ENCODE assay signal across 11 cellular contexts in the genomic region with DNA sequence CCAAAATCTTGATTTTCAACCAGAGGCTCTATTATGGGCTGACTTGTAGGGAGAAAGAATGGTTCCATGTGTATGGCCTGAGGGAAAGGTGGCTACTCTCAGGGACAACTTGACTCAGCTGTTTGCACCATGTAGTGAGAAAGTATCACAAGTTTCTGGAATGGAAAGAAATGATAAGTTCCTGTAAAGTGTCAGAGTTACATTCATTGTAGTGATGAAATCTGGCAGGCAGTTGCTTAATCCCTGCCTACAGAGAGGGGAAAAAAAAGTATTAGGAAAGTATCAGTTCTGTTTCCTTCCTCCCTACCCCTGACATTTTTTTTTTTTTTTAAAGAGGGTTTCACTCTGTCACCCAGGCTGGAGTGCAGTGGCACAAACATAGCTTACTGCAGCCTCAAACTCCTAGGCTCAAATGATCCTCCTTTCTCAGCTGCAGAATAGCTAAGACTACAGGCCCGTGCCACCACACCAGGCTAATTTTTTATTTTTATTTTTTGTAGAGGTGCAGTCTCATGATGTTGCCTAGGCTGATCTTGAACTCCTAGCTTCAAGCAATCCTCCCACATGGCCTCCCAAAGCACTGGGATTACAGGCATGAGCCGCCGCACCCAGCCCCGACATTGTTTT. TPM values are rescaled to one million over a fixed set of nuclear protein-coding genes. Genes with fewer than 3 reads are reported as not detected.
DNase-seq lines count a peak whose midpoint lies in the region; ATAC-seq and TF ChIP-seq lines count a peak whose summit lies in the region.
"Had no signal": no experiment of that assay in that cellular context is flagged by ENCODE, and none has a peak within 500 bp of the region (broad histone marks: within the 10 kb centered on the region; RNA-seq: fewer than 3 reads in every experiment).

No MANE protein-coding gene starts in this region.

- no peak overlapping the region for H2BK12ac ChIP-seq in H9 (ENCODE audit: insufficient read length, low read depth, low read length)

- DNase-seq in AG08396 (ENCODE audit: low spot score) = peak; percentile 14
- peak; percentile 81 for DNase-seq in Kasumi-1 (lab: John Stamatoyannopoulos, UW)
- no peak for DNase-seq in activated naive CD8-positive, alpha-beta T cell treated with anti-CD3 and anti-CD28 coated beads, Interleukin-2, amount 50 U/mL, for 24 hours
- DNase-seq in right lobe of liver = no peak
- DNase-seq in middle frontal gyrus (ENCODE audit: extremely low spot score, low spot score) = no peak
- DNase-seq in H9 = no peak
- DNase-seq in ovary = no peak
- no peak for DNase-seq in anterior cingulate cortex (lab: John Stamatoyannopoulos, UW)
- DNase-seq: activated effector memory CD4-positive, alpha-beta T cell treated with Interleukin-2 at 50 U/mL for 16 hours; T-helper 2 cell had no signal

- 82% methylated on average over 4 of the region's 4 CpGs for WGBS in right lobe of liver (ENCODE audit: insufficient coverage, low coverage, low lambda C conversion rate, missing lambda C conversion rate)
- no CpG with 5 or more reads among the region's 4 CpGs for WGBS in H9 (ENCODE audit: extremely low coverage, insufficient read length, low lambda C conversion rate)
- 94 to 97% (median 94%) methylated on average over 4 of the region's 4 CpGs for WGBS in ovary, 3 donors

- H2BK15ac ChIP-seq in H9 (ENCODE audit: low read depth, low read length) = no peak overlapping the region

- ATAC-seq in activated naive CD8-positive, alpha-beta T cell treated with anti-CD3 and anti-CD28 coated beads, Interleukin-2, amount 50 U/mL, for 24 hours = peak; percentile 63
- peak; percentile 24 to 61 (median 44) for ATAC-seq in right lobe of liver
- ATAC-seq: foreskin keratinocyte had no signal

- TF ChIP-seq CTCF in right lobe of liver (IDR thresholded peaks at IDR 0.05) (no peak), H9 (conservative IDR thresholded peaks at IDR 0.05) (no peak), ovary (IDR thresholded peaks at IDR 0.05) (no peak)

- peaks cover 57% of the 10 kb centered on the region for H3K4me1 Mint-ChIP-seq in activated naive CD8-positive, alpha-beta T cell treated with anti-CD3 and anti-CD28 coated beads, Interleukin-2, amount 50 U/mL, for 24 hours
- H3K4me1 Mint-ChIP-seq in H9 = peaks cover 6 to 12% of the 10 kb centered on the region in 2 experiments

- intact Hi-C loops in right lobe of liver (cut with DNase I) (no loop called here), ovary (cut with DNase I) (loop anchor here in 3 of 4 donors (10.0 kb wide), 2 partner anchors 185 to 655 kb away; a partner anchor contains a TSS)

- H2BK20ac ChIP-seq in H9 (ENCODE audit: low read depth, low read length, poor library complexity, severe bottlenecking) = no peak overlapping the region

- H3K9me3 ChIP-seq in right lobe of liver = no peaks in the 10 kb centered on the region
- no peaks in the 10 kb centered on the region for H3K9me3 ChIP-seq in H9 (ENCODE audit: control insufficient read depth, low read depth, low read length)
- H3K9me3 ChIP-seq in ovary = no peaks in the 10 kb centered on the region

- no peak overlapping the region for H3K14ac ChIP-seq in H9 (ENCODE audit: insufficient read depth, low read length)

- no peak overlapping the region for H3T11ph ChIP-seq in H9 (ENCODE audit: low read length)

- no peak overlapping the region for H4K8ac ChIP-seq in H9 (replicated peaks; ENCODE audit: insufficient read length, low read depth, low read length)

- peaks cover 3% of the 10 kb centered on the region for H3K36me3 Mint-ChIP-seq in activated naive CD8-positive, alpha-beta T cell treated with anti-CD3 and anti-CD28 coated beads, Interleukin-2, amount 50 U/mL, for 24 hours (ENCODE audit: low read depth)
- peaks cover 0 to 4% (median 3%) of the 10 kb centered on the region in 3 experiments; a peak in 3 of 7 replicates for H3K36me3 Mint-ChIP-seq in H9 (ENCODE audit: insufficient read depth in 1 of 3, low read depth in 3 of 3)

- H3K23me2 ChIP-seq in H9 (ENCODE audit: insufficient read length, low read depth, low read length, poor library complexity, severe bottlenecking) = peaks cover 5% of the 10 kb centered on the region

- no peaks in the 10 kb centered on the region for H3K79me2 ChIP-seq in H9 (ENCODE audit: insufficient read depth, low read length)

- H3K4me1 ChIP-seq in right lobe of liver (peaks cover 0 to 14% (median 0%) of the 10 kb centered on the region in 4 donors), H9 (ENCODE audit: insufficient read depth, low read length) (no peaks in the 10 kb centered on the region), ovary (ENCODE audit: insufficient read depth) (no peaks in the 10 kb centered on the region)

- H3K4ac ChIP-seq in H9 (ENCODE audit: low read depth, low read length) = no peak overlapping the region

- H3K79me1 ChIP-seq in H9 (ENCODE audit: insufficient read depth, low read depth, low read length, poor library complexity, severe bottlenecking) = no peaks in the 10 kb centered on the region

- no peak for TF ChIP-seq EP300 in ovary (IDR thresholded peaks at IDR 0.05)

- TF ChIP-seq POLR2A in right lobe of liver (IDR thresholded peaks at IDR 0.05) = peak; percentile 68
- no peak for TF ChIP-seq POLR2A in ovary (IDR thresholded peaks at IDR 0.05)

- no peak overlapping the region for H2AFZ ChIP-seq in H9 (ENCODE audit: low read length)

- no peaks in the 10 kb centered on the region for H4K20me1 ChIP-seq in H9 (ENCODE audit: control insufficient read depth, insufficient read depth, insufficient read length)

- H3K27me3 ChIP-seq in right lobe of liver = no peaks in the 10 kb centered on the region
- H3K27me3 ChIP-seq in H9 (ENCODE audit: insufficient read depth, low read length) = no peaks in the 10 kb centered on the region
- no peaks in the 10 kb centered on the region for H3K27me3 ChIP-seq in ovary
- H3K27me3 ChIP-seq: foreskin keratinocyte had no signal

- H3K27ac Mint-ChIP-seq in activated naive CD8-positive, alpha-beta T cell treated with anti-CD3 and anti-CD28 coated beads, Interleukin-2, amount 50 U/mL, for 24 hours = peak overlapping the region; percentile 83
- peak overlapping the region in 1 of 3 experiments; percentile 28; a peak in 1 of 7 replicates for H3K27ac Mint-ChIP-seq in H9

- H3K56ac ChIP-seq in H9 (ENCODE audit: insufficient read length, low read depth, low read length) = no peak overlapping the region

- no peak overlapping the region for H2BK5ac ChIP-seq in H9 (ENCODE audit: insufficient read length, low read length)

- H3K9ac ChIP-seq in H9 (ENCODE audit: extremely low read depth, insufficient read length, low read length) = no peak overlapping the region

- no peaks in the 10 kb centered on the region for H3K36me3 ChIP-seq in right lobe of liver
- H3K36me3 ChIP-seq in ovary = no peaks in the 10 kb centered on the region

- no peak overlapping the region for H3K18ac ChIP-seq in H9 (ENCODE audit: insufficient read length, low read depth, low read length)

- H3K4me3 ChIP-seq in right lobe of liver (no peak overlapping the region), ovary (no peak overlapping the region)

- no peak overlapping the region for H4K5ac ChIP-seq in H9 (ENCODE audit: insufficient read length, low read depth, low read length)

- H3K4me2 ChIP-seq in H9 (ENCODE audit: insufficient read depth, insufficient read length, low read length) = no peak overlapping the region

- no peak overlapping the region for H2BK120ac ChIP-seq in H9 (ENCODE audit: low read depth, low read length, poor library complexity, severe bottlenecking)

- peak overlapping the region; percentile 25 for H3K4me3 Mint-ChIP-seq in activated naive CD8-positive, alpha-beta T cell treated with anti-CD3 and anti-CD28 coated beads, Interleukin-2, amount 50 U/mL, for 24 hours
- no peak overlapping the region for H3K4me3 Mint-ChIP-seq in H9

- no peaks in the 10 kb centered on the region for H3K27me3 Mint-ChIP-seq in activated naive CD8-positive, alpha-beta T cell treated with anti-CD3 and anti-CD28 coated beads, Interleukin-2, amount 50 U/mL, for 24 hours
- no peaks in the 10 kb centered on the region; the same call in 1 of the 2 replicates for H3K27me3 Mint-ChIP-seq in H9 (ENCODE audit: low read depth)

- H4K91ac ChIP-seq in H9 (ENCODE audit: insufficient read length, low read depth, low read length) = no peak overlapping the region

- no peaks in the 10 kb centered on the region for H3K9me3 Mint-ChIP-seq in activated naive CD8-positive, alpha-beta T cell treated with anti-CD3 and anti-CD28 coated beads, Interleukin-2, amount 50 U/mL, for 24 hours
- no peaks in the 10 kb centered on the region for H3K9me3 Mint-ChIP-seq in H9

- peak overlapping the region in 2 of 3 donors; percentile 44 to 59 for H3K27ac ChIP-seq in right lobe of liver
- H3K27ac ChIP-seq in H9 (ENCODE audit: insufficient read length, low read depth, low read length) = no peak overlapping the region
- no peak overlapping the region for H3K27ac ChIP-seq in ovary
- H3K27ac ChIP-seq: foreskin keratinocyte had no signal

- H3K23ac ChIP-seq in H9 (ENCODE audit: insufficient read length, low read depth, low read length) = no peak overlapping the region

- no peak overlapping the region for H2AK5ac ChIP-seq in H9 (ENCODE audit: insufficient read length, low read length)

RNA-seq across cellular contexts. Expression of a gene that starts 4.7 kb away (rescaled TPM):
- total RNA-seq in right lobe of liver (10 to 100 TPM; 38.3 to 59.5 (median 46.8) TPM), H9 (2021) (57.6 and 60.3 TPM in 2 replicates), ovary (100 to 1,000 TPM in 1 of 7 donors, 10 to 100 TPM in 6; 68.7 to 103 (median 90.4) TPM)
- polyA plus RNA-seq in ovary = 100 to 1,000 TPM in 1 of 2 donors, 10 to 100 TPM in 1; 68.8 to 104 TPM

RNA-seq across cellular contexts. Expression of a gene that starts 21.7 kb away (rescaled TPM):
- total RNA-seq in right lobe of liver (10 to 100 TPM; 11.8 to 20.9 (median 16.7) TPM), H9 (2021) (19.6 and 20.3 TPM in 2 replicates), ovary (10 to 100 TPM; 40.7 to 60.0 (median 50.3) TPM)
- 10 to 100 TPM; 67.1 to 69.2 TPM for polyA plus RNA-seq in ovary

RNA-seq across cellular contexts. Expression of a gene that starts 43.0 kb away (rescaled TPM):
- total RNA-seq in right lobe of liver (1 to 10 TPM; 2.7 to 5.3 (median 4.3) TPM), H9 (2021) (0.48 TPM in 1 of 2 replicates, not detected in the other), ovary (1 to 10 TPM; 5.6 to 9.8 (median 6.8) TPM)
- polyA plus RNA-seq in ovary = 10 to 100 TPM; 10.9 to 18.5 TPM

Comparison
In these comparisons a context has a peak if more than half of its experiments do, and no peak if none do; other contexts are left out.
1. DNase-seq: peak in AG08396 (single experiment) and Kasumi-1 (2 of 2); none in activated naive CD8-positive, alpha-beta T cell treated with anti-CD3 and anti-CD28 coated beads, Interleukin-2, amount 50 U/mL, for 24 hours (single experiment), right lobe of liver (0 of 3), middle frontal gyrus (single experiment), H9 (single experiment), ovary (0 of 5) and anterior cingulate cortex (0 of 58).
2. H3K27ac ChIP-seq: peak in right lobe of liver (2 of 3); none in H9 (single experiment) and ovary (0 of 2).
3. intact Hi-C loops: an anchor here in ovary (10.0 kb wide); none called in right lobe of liver.